In the genomic region with DNA sequence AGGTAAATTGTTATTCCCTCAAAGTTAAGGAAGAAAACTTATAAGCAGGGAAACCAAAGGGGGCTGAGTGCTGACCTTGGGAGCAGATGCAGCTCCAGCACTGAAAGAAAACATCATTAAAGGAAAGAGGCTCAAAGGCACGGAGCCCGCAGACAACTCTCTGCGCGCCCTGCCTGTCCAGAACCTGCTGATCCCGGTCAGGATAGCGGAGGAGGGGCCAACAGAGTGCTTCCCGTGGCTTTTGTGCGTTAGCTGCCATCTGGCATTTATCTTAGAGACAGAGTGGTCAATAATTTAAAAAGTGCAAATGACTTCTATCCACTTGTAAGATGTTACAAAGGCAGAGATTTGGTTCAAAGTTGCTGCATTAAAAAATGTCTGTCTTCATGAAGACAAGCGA, we compare ENCODE assay signal across 1 cellular context.
TF ChIP-seq lines count a peak whose summit lies in the region.

No MANE protein-coding gene starts in this region.

TF ChIP-seq in HEK293, 187 proteins besides CTCF, POLR2A, EP300 and RAD21 (continued from another document):
- TF ChIP-seq, protein P1, sequence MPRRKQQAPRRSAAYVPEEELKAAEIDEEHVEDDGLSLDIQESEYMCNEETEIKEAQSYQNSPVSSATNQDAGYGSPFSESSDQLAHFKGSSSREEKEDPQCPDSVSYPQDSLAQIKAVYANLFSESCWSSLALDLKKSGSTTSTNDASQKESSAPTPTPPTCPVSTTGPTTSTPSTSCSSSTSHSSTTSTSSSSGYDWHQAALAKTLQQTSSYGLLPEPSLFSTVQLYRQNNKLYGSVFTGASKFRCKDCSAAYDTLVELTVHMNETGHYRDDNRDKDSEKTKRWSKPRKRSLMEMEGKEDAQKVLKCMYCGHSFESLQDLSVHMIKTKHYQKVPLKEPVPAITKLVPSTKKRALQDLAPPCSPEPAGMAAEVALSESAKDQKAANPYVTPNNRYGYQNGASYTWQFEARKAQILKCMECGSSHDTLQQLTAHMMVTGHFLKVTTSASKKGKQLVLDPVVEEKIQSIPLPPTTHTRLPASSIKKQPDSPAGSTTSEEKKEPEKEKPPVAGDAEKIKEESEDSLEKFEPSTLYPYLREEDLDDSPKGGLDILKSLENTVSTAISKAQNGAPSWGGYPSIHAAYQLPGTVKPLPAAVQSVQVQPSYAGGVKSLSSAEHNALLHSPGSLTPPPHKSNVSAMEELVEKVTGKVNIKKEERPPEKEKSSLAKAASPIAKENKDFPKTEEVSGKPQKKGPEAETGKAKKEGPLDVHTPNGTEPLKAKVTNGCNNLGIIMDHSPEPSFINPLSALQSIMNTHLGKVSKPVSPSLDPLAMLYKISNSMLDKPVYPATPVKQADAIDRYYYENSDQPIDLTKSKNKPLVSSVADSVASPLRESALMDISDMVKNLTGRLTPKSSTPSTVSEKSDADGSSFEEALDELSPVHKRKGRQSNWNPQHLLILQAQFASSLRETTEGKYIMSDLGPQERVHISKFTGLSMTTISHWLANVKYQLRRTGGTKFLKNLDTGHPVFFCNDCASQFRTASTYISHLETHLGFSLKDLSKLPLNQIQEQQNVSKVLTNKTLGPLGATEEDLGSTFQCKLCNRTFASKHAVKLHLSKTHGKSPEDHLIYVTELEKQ (tag by site-specific recombination; IDR thresholded peaks at IDR 0.05; ENCODE audit: borderline replicate concordance) = no peak
- TF ChIP-seq ZBTB8A (tag by site-specific recombination; IDR thresholded peaks at IDR 0.05) (peak; percentile 81), ZNF335 (tag by site-specific recombination; conservative IDR thresholded peaks at IDR 0.05) (peak; percentile 38; the same call in 1 of the 2 replicates), ZNF600 (tag by site-specific recombination; IDR thresholded peaks at IDR 0.05) (peak; percentile 80), TRIM28 (IDR thresholded peaks at IDR 0.05; ENCODE audit: borderline replicate concordance, low read length) (peak; percentile 57; the same call in 1 of the 2 replicates)
- TF ChIP-seq, protein P2, sequence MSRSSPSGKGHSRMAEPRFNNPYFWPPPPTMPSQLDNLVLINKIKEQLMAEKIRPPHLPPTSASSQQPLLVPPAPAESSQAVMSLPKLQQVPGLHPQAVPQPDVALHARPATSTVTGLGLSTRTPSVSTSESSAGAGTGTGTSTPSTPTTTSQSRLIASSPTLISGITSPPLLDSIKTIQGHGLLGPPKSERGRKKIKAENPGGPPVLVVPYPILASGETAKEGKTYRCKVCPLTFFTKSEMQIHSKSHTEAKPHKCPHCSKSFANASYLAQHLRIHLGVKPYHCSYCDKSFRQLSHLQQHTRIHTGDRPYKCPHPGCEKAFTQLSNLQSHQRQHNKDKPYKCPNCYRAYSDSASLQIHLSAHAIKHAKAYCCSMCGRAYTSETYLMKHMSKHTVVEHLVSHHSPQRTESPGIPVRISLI (tag by site-specific recombination; IDR thresholded peaks at IDR 0.05) = no peak
